Comparison of ENCODE assay signal across 8 cellular contexts in the genomic region with DNA sequence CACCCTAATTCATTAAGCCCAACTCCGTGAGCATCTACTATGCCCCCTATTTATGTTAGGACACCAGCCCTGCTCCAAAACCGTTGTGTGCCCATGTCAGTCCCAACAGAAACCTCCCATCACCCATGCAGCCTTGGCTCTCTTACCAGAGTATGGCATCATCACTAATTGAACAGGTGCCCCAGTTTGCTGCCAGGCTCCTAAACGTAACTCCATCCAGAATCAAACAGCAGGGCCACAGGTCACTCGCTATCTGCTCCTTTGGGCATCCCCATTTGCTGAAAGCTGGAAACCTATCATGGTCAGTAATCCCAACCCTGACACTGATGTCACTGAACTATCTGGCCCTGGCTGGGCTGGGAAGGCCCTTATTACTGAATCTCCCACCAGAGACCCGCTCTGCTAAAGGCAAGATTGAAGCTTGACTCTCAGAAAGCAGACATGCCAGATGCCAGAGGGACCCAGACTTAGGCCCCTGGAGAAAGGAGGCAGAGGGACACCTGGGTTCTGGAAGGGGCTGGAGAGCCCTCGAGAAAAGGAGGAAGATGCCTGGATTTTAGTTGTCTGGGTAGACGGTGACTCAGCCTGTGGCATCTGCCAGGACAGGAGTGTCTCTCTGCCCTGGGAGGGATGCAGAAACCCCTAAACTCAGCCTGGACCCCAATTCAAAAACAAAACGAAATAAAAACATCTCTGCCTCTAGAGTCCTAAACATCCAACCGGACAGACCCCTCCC. TPM values are rescaled to one million over a fixed set of nuclear protein-coding genes. Genes with fewer than 3 reads are reported as not detected.
DNase-seq lines count a peak whose midpoint lies in the region; ATAC-seq and TF ChIP-seq lines count a peak whose summit lies in the region.

No MANE protein-coding gene starts in this region.

- intact Hi-C loops in sigmoid colon (cut with DNase I) = no loop called here

- H3K4me3 Mint-ChIP-seq in T-helper 17 cell = peak overlapping the region; percentile 90

- H3K27ac Mint-ChIP-seq in T-helper 17 cell = no peak overlapping the region

- H4K20me1 ChIP-seq in hepatocyte (ENCODE audit: insufficient read depth, poor library complexity, severe bottlenecking) = no peaks in the 10 kb centered on the region

- H3K4me1 Mint-ChIP-seq in T-helper 17 cell = peaks cover 9% of the 10 kb centered on the region

- no peak for DNase-seq in GM12865 (ENCODE audit: low read depth)
- no peak for DNase-seq in T-helper 17 cell
- DNase-seq in hepatocyte (ENCODE audit: low spot score) = no peak
- DNase-seq in sigmoid colon = no peak
- DNase-seq in COLO829 (ENCODE audit: low spot score) = no peak
- no peak for DNase-seq in NCI-H2029 (lab: John Stamatoyannopoulos, UW)

- H2AFZ ChIP-seq in hepatocyte = peak overlapping the region; percentile 89

- H3K9me3 ChIP-seq in T-helper 17 cell (ENCODE audit: control insufficient read depth, low read length, poor library complexity, severe bottlenecking) (no peaks in the 10 kb centered on the region), hepatocyte (ENCODE audit: low read depth) (no peaks in the 10 kb centered on the region), sigmoid colon (peaks cover 0 to 3% (median 0%) of the 10 kb centered on the region in 4 donors)

- peaks cover 31% of the 10 kb centered on the region for H3K27me3 Mint-ChIP-seq in T-helper 17 cell

- ATAC-seq in T-helper 17 cell = peak; percentile 6
- no peak for ATAC-seq in GM21717 (IDR thresholded peaks at IDR 0.05; ENCODE audit: unreplicated experiment)
- no peak for ATAC-seq in HG03196 (IDR thresholded peaks at IDR 0.05; ENCODE audit: unreplicated experiment)

- H3K4me2 ChIP-seq in hepatocyte = peak overlapping the region; percentile 88

- no peaks in the 10 kb centered on the region for H3K4me1 ChIP-seq in hepatocyte (ENCODE audit: insufficient read depth)
- H3K4me1 ChIP-seq in sigmoid colon = peaks cover 0 to 11% (median 9%) of the 10 kb centered on the region in 4 donors

- peak overlapping the region; percentile 31 for H3K27ac ChIP-seq in hepatocyte
- H3K27ac ChIP-seq in sigmoid colon = peak overlapping the region in 1 of 4 donors; percentile 26

- TF ChIP-seq POLR2A in sigmoid colon (IDR thresholded peaks at IDR 0.05) = no peak

- no peak for TF ChIP-seq EP300 in sigmoid colon (IDR thresholded peaks at IDR 0.05)

- H3K79me2 ChIP-seq in hepatocyte = no peaks in the 10 kb centered on the region

- peak overlapping the region; percentile 64 for H3K4me3 ChIP-seq in GM12865 (ENCODE audit: low read depth, low read length)
- H3K4me3 ChIP-seq in hepatocyte = peak overlapping the region; percentile 9
- H3K4me3 ChIP-seq in sigmoid colon = peak overlapping the region; percentile 20 to 50 (median 44)

- TF ChIP-seq CTCF in GM12865 (IDR thresholded peaks at IDR 0.05; ENCODE audit: insufficient read depth, low read depth, low read length, missing control alignments) (no peak), hepatocyte (IDR thresholded peaks at IDR 0.05; ENCODE audit: poor library complexity) (no peak), sigmoid colon (IDR thresholded peaks at IDR 0.05) (no peak)

- no peaks in the 10 kb centered on the region for H3K36me3 Mint-ChIP-seq in T-helper 17 cell (ENCODE audit: low read depth)

- 65% methylated on average over 9 of the region's 9 CpGs for WGBS in hepatocyte (ENCODE audit: low lambda C conversion rate, missing lambda C conversion rate)
- 32 to 54% methylated on average over 9 of the region's 9 CpGs for WGBS in sigmoid colon, 2 donors

- no peaks in the 10 kb centered on the region for H3K9me2 ChIP-seq in hepatocyte (replicated peaks; ENCODE audit: insufficient read depth)

- H3K36me3 ChIP-seq in hepatocyte (replicated peaks; ENCODE audit: insufficient read depth, low read depth) = no peaks in the 10 kb centered on the region
- no peaks in the 10 kb centered on the region for H3K36me3 ChIP-seq in sigmoid colon

- H3K27me3 ChIP-seq in hepatocyte (peaks cover 43% of the 10 kb centered on the region), sigmoid colon (peaks cover 0 to 54% (median 10%) of the 10 kb centered on the region in 3 donors)

RNA-seq across cellular contexts. Expression of a gene that starts 14.0 kb away (rescaled TPM):
- not detected for total RNA-seq in T-helper 17 cell
- total RNA-seq in hepatocyte = 0.04 and 0.13 TPM in 2 replicates
- polyA plus RNA-seq in hepatocyte = 0.11 and 0.34 TPM in 2 replicates
- not detected for total RNA-seq in sigmoid colon
- under 1 TPM in 1 of 3 donors, not detected in 2; under 0.01 TPM for polyA plus RNA-seq in sigmoid colon

RNA-seq across cellular contexts. Expression of a gene that starts 22.8 kb away (rescaled TPM):
- not detected for total RNA-seq in T-helper 17 cell
- total RNA-seq in hepatocyte = 1.1 TPM in 1 of 2 replicates, not detected in the other
- polyA plus RNA-seq in hepatocyte = 8.8 and 9.5 TPM in 2 replicates
- total RNA-seq in sigmoid colon = not detected
- 1 to 10 TPM in 1 of 3 donors, not detected in 2; 3.6 TPM for polyA plus RNA-seq in sigmoid colon

RNA-seq across cellular contexts. Expression of a gene that starts 28.7 kb away (rescaled TPM):
- not detected for total RNA-seq in T-helper 17 cell
- not detected in 2 replicates for total RNA-seq in hepatocyte
- polyA plus RNA-seq in hepatocyte = not detected in 2 replicates
- total RNA-seq in sigmoid colon = not detected
- polyA plus RNA-seq in sigmoid colon = 1 to 10 TPM in 1 of 3 donors, under 1 TPM in 1, not detected in 1; 0.19 to 1.2 TPM

RNA-seq across cellular contexts. Expression of a gene that starts 40.8 kb away (rescaled TPM):
- total RNA-seq in T-helper 17 cell (10 to 100 TPM; 24.4 to 30.5 TPM), hepatocyte (23.1 and 36.9 TPM in 2 replicates), sigmoid colon (10 to 100 TPM in 1 of 4 donors, 1 to 10 TPM in 3; 6.7 to 13.0 (median 9.0) TPM)
- polyA plus RNA-seq in hepatocyte (20.8 and 21.6 TPM in 2 replicates), sigmoid colon (10 to 100 TPM in 1 of 3 donors, 1 to 10 TPM in 2; 6.9 to 23.0 (median 7.8) TPM)

RNA-seq across cellular contexts. Expression of a gene that starts 46.8 kb away (rescaled TPM):
- total RNA-seq in T-helper 17 cell (10 to 100 TPM; 11.6 to 19.7 TPM), hepatocyte (15.2 and 26.0 TPM in 2 replicates), sigmoid colon (10 to 100 TPM in 2 of 4 donors, 1 to 10 TPM in 2; 7.7 to 28.5 (median 13.1) TPM)
- polyA plus RNA-seq in hepatocyte (13.6 and 14.0 TPM in 2 replicates), sigmoid colon (10 to 100 TPM in 2 of 3 donors, 1 to 10 TPM in 1; 9.9 to 21.9 (median 12.6) TPM)

Comparison
In these comparisons a context has a peak if more than half of its experiments do, and no peak if none do; other contexts are left out.
1. H3K4me3 ChIP-seq: peak in every context shown above with its lines; median percentile 64 in GM12865; 44 in sigmoid colon; 9 in hepatocyte.